ENCODE assay signal across 33 cellular contexts in the genomic region with DNA sequence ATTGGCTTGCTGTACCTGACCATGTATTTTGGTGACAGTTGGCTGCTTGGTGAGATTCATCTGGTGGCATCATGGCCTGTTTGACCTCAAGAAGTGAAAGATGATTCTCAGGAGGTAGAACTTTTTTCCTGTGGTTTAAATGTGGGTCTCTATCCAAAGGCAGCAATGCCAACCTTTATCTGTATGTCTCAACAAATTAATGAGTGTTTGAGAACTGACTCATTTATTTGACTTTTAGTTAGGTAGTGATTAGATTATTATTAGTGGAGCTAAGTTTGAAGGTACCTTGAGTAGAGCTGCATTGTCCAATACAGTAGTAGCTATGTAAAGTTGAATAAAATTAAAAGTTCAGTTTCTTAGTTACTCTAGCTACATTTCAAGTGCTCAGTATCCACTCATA. TPM values are rescaled to one million over a fixed set of nuclear protein-coding genes. Genes with fewer than 3 reads are reported as not detected.
"Had no signal": no experiment of that assay in that cellular context is flagged by ENCODE, and none has a peak within 500 bp of the region (broad histone marks: within the 10 kb centered on the region; RNA-seq: fewer than 3 reads in every experiment).

No MANE protein-coding gene starts in this region.

- H3K4me3 Mint-ChIP-seq: activated CD4-positive, alpha-beta memory T cell treated with anti-CD3 and anti-CD28 coated beads, Interleukin-2, amount 10 ng/mL, durations not matched to agents 7 days and 5 days; activated CD8-positive, alpha-beta memory T cell treated with anti-CD3 and anti-CD28 coated beads, Interleukin-2, amount 10 ng/mL, durations not matched to agents 7 days and 5 days; activated naive CD4-positive, alpha-beta T cell treated with anti-CD3 and anti-CD28 coated beads, Interleukin-2, amount 10 ng/mL, durations not matched to agents 7 days and 5 days; activated naive CD8-positive, alpha-beta T cell; activated naive CD8-positive, alpha-beta T cell treated with anti-CD3 and anti-CD28 coated beads, Interleukin-2, amount 50 U/mL, for 24 hours; brain had no signal

- H3K27ac ChIP-seq: PC-9, VCaP had no signal

- DNase-seq: activated CD4-positive, alpha-beta memory T cell treated with anti-CD3 and anti-CD28 coated beads, Interleukin-2, amount 10 ng/mL, durations not matched to agents 7 days and 5 days; activated CD4-positive, alpha-beta T cell treated with anti-CD3 and anti-CD28 coated beads for 1 hour; activated CD4-positive, alpha-beta T cell treated with anti-CD3 and anti-CD28 coated beads for 48 hours; activated CD4-positive, CD25-positive, alpha-beta regulatory T cell; activated CD8-positive, alpha-beta memory T cell treated with anti-CD3 and anti-CD28 coated beads for 24 hours; activated CD8-positive, alpha-beta memory T cell treated with anti-CD3 and anti-CD28 coated beads, Interleukin-2, amount 10 ng/mL, durations not matched to agents 7 days and 5 days; activated CD8-positive, alpha-beta memory T cell treated with anti-CD3 and anti-CD28 coated beads, Interleukin-2, amount 50 U/mL, for 48 hours; activated effector memory CD4-positive, alpha-beta T cell treated with Interleukin-2 at 50 U/mL for 16 hours; activated naive CD4-positive, alpha-beta T cell treated with anti-CD3 and anti-CD28 coated beads, Interleukin-2, amount 10 ng/mL, durations not matched to agents 7 days and 5 days; activated naive CD8-positive, alpha-beta T cell treated with anti-CD3 and anti-CD28 coated beads, Interleukin-2, amount 50 U/mL, for 24 hours; activated T-cell treated with anti-CD3 and anti-CD28 coated beads, Interleukin-2, amount 50 U/mL, for 48 hours; anterior cingulate cortex; central memory CD4-positive, alpha-beta T cell; Karpas-422; KBM-7; MM.1S; MV-4-11; NCI-H1092; NCI-H146; NCI-H187; NCI-H2081; NCI-H345; NCI-H524 treated with DMSO at 0.1 percent for 48 hours; NK-92 treated with Interleukin-12 subunit alpha and Interleukin-12 subunit beta, amount 100 ng/mL, for 24 hours; PC-9; Right ventricle myocardium superior; SW 1271; T-helper 1 cell; T-helper 2 cell; T-helper 9 cell had no signal

- H3K4me3 ChIP-seq: PC-9 had no signal

- H3K4me2 ChIP-seq: PC-9 had no signal

- H3K27me3 Mint-ChIP-seq: activated CD4-positive, alpha-beta memory T cell treated with anti-CD3 and anti-CD28 coated beads, Interleukin-2, amount 10 ng/mL, durations not matched to agents 7 days and 5 days; activated CD8-positive, alpha-beta memory T cell treated with anti-CD3 and anti-CD28 coated beads, Interleukin-2, amount 10 ng/mL, durations not matched to agents 7 days and 5 days; activated naive CD4-positive, alpha-beta T cell treated with anti-CD3 and anti-CD28 coated beads, Interleukin-2, amount 10 ng/mL, durations not matched to agents 7 days and 5 days; activated naive CD8-positive, alpha-beta T cell; activated naive CD8-positive, alpha-beta T cell treated with anti-CD3 and anti-CD28 coated beads, Interleukin-2, amount 50 U/mL, for 24 hours had no signal

- H2AFZ ChIP-seq: PC-9 had no signal

- ATAC-seq: activated CD8-positive, alpha-beta memory T cell treated with anti-CD3 and anti-CD28 coated beads, Interleukin-2, amount 10 ng/mL, durations not matched to agents 7 days and 5 days; activated naive CD8-positive, alpha-beta T cell treated with anti-CD3 and anti-CD28 coated beads, Interleukin-2, amount 50 U/mL, for 24 hours had no signal

- H3K27ac Mint-ChIP-seq: activated CD4-positive, alpha-beta memory T cell treated with anti-CD3 and anti-CD28 coated beads, Interleukin-2, amount 10 ng/mL, durations not matched to agents 7 days and 5 days; activated CD8-positive, alpha-beta memory T cell treated with anti-CD3 and anti-CD28 coated beads, Interleukin-2, amount 10 ng/mL, durations not matched to agents 7 days and 5 days; activated naive CD4-positive, alpha-beta T cell treated with anti-CD3 and anti-CD28 coated beads, Interleukin-2, amount 10 ng/mL, durations not matched to agents 7 days and 5 days; activated naive CD8-positive, alpha-beta T cell treated with anti-CD3 and anti-CD28 coated beads, Interleukin-2, amount 50 U/mL, for 24 hours; brain had no signal

- H3K9me3 Mint-ChIP-seq: activated CD4-positive, alpha-beta memory T cell treated with anti-CD3 and anti-CD28 coated beads, Interleukin-2, amount 10 ng/mL, durations not matched to agents 7 days and 5 days; activated naive CD4-positive, alpha-beta T cell treated with anti-CD3 and anti-CD28 coated beads, Interleukin-2, amount 10 ng/mL, durations not matched to agents 7 days and 5 days had no signal

RNA-seq across cellular contexts. Expression of gene TLE4, which starts 48.2 kb away (rescaled TPM):
- total RNA-seq: PC-9 had no signal
